Comparison of ENCODE assay signal across 11 cellular contexts in the genomic region with DNA sequence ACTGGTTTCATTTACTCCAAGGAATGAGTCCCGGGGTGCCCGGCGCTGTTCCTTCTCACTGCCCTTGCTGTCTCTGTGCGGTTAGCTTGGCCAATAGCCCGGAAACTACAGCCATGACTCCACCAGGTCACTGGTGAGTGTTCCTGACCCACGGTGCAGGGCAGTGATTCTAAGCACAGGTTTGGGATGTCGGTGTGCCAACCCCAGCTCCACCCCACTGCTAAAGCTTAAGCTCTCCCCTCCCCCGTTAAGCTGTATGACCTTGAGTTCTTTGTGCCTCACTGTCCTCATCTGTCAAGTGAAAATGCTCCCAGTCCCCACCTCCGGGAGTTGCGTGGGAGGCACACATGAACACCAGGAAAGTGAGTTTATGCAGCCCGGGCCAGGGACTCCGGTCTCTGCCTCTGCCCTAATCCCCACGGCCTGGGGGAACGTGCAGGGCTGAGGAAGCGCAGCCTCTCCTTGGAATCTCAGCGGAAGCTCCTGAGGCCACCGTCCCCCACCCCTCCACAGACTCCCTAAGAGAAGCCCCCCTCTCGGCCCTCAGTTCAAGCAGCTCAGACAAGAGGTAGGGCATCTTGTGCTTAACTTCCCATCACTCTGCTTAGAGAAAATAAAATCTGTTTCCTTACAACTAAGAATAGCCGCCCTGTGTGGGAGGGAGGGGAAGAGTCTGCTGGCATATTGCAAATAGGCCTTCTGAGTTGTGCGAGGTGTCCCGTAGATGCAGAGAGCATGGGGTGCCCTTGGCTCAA.
DNase-seq lines count a peak whose midpoint lies in the region; ATAC-seq, FAIRE-seq and TF ChIP-seq lines count a peak whose summit lies in the region.
"Had no signal": no experiment of that assay in that cellular context is flagged by ENCODE, and none has a peak within 500 bp of the region (broad histone marks: within the 10 kb centered on the region; RNA-seq: fewer than 3 reads in every experiment).

No MANE protein-coding gene starts in this region.

- 82% methylated on average over 21 of the region's 21 CpGs; no CpG with 5 or more reads in 1 of the 2 experiments for WGBS in H1 (ENCODE audit: extremely low coverage in 1 of 2, insufficient coverage in 1 of 2, insufficient read length in 1 of 2, insufficient replicate concordance in 2 of 2, low coverage in 1 of 2, low lambda C conversion rate in 2 of 2, missing lambda C conversion rate in 1 of 2), 2 experiments
- no CpG with 5 or more reads among the region's 21 CpGs for WGBS in mesendoderm (ENCODE audit: extremely low coverage, insufficient coverage, low lambda C conversion rate)

- H3K9ac ChIP-seq in H1 (replicated peaks in 1 of 4; ENCODE audit: extremely low read depth in 1 of 4, low read depth in 3 of 4, low read length in 3 of 4) (no peak overlapping the region), mesendoderm (ENCODE audit: low read length) (no peak overlapping the region)

- H4K20me1 ChIP-seq in H1 (replicated peaks in 1 of 2; ENCODE audit: control insufficient read depth in 1 of 2, insufficient read depth in 2 of 2, low read length in 2 of 2), result no peaks in the 10 kb centered on the region

- H3K18ac ChIP-seq in H1 (ENCODE audit: extremely low read depth, low read length) (no peak overlapping the region), mesendoderm (ENCODE audit: low read length) (no peak overlapping the region)

- peak; percentile 99 for DNase-seq in RCC 7860 (ENCODE audit: low spot score)
- DNase-seq in H1 (ENCODE audit: low read depth in 1 of 2, low spot score in 2 of 2), result no peak
- no peak for DNase-seq in mesendoderm
- peak; percentile 48 for DNase-seq in urothelium cell line (ENCODE audit: low spot score)
- DNase-seq in activated CD4-positive, alpha-beta T cell treated with anti-CD3 and anti-CD28 coated beads for 36 hours, result no peak
- DNase-seq in GM12891 (ENCODE audit: insufficient read length, low spot score), result no peak
- no peak for DNase-seq in stimulated activated naive B cell treated with anti-CD40 and anti-IgM and Interleukin-4, amounts not matched to agents 10 μg/mL and 1 μg/mL and 100 μg/mL, for 72 hours
- DNase-seq: activated CD8-positive, alpha-beta T cell treated with anti-CD3 and anti-CD28 coated beads for 36 hours; NCI-H69; SW 1271 had no signal

- CTCF ChIA-PET in H1 (lab: Charles Lee; ENCODE audit: partially characterized antibody), result interaction anchor here (1.3 to 3.4 kb wide), 4 partner anchors 14 to 335 kb away, joined by 3 to 13 read pairs (median 8); no protein-coding TSS in a partner anchor
- CTCF ChIA-PET in activated CD4-positive, alpha-beta T cell treated with anti-CD3 and anti-CD28 coated beads for 36 hours (lab: Charles Lee), result interaction anchor here (0.7 kb wide), 1 partner anchor 41 kb away, joined by 4 read pairs; no protein-coding TSS in a partner anchor

- H3K27me3 ChIP-seq in H1 (replicated peaks in 1 of 4; ENCODE audit: control insufficient read depth in 3 of 4, extremely low read depth in 1 of 4, insufficient read depth in 3 of 4, low read length in 3 of 4) (no peaks in the 10 kb centered on the region), mesendoderm (ENCODE audit: insufficient read depth, low read length, poor library complexity) (no peaks in the 10 kb centered on the region)

- H2AFZ ChIP-seq in H1 (ENCODE audit: low read length), result peak overlapping the region; percentile 86

- TF ChIP-seq EP300 in H1 (IDR thresholded peaks at IDR 0.05; ENCODE audit: borderline replicate concordance in 1 of 2, low read depth in 2 of 2, low read length in 2 of 2), result no peak

- H3K79me1 ChIP-seq in H1 (ENCODE audit: low read depth, low read length), result no peaks in the 10 kb centered on the region
- H3K79me1 ChIP-seq in mesendoderm (ENCODE audit: low read length), result no peaks in the 10 kb centered on the region

- H3K4me1 Mint-ChIP-seq in activated CD4-positive, alpha-beta T cell treated with anti-CD3 and anti-CD28 coated beads for 36 hours, result no peaks in the 10 kb centered on the region
- H3K4me1 Mint-ChIP-seq in stimulated activated naive B cell treated with anti-CD40 and anti-IgM and Interleukin-4, amounts not matched to agents 10 μg/mL and 1 μg/mL and 100 μg/mL, for 72 hours, result no peaks in the 10 kb centered on the region

- intact Hi-C loops in activated CD4-positive, alpha-beta T cell treated with anti-CD3 and anti-CD28 coated beads for 36 hours (cut with DNase I, micrococcal nuclease), result no loop called here

- peak overlapping the region; percentile 77; the same call in 1 of the 2 replicates for H2BK20ac ChIP-seq in H1 (ENCODE audit: low read length)

- no peaks in the 10 kb centered on the region for H3K23me2 ChIP-seq in H1 (ENCODE audit: low read depth, low read length)

- H3K23ac ChIP-seq in H1 (ENCODE audit: insufficient read length), result no peak overlapping the region
- H3K23ac ChIP-seq in mesendoderm (ENCODE audit: low read length), result no peak overlapping the region

- H3K56ac ChIP-seq in H1 (replicated peaks; ENCODE audit: insufficient read length, low read depth, low read length) (no peak overlapping the region), mesendoderm (ENCODE audit: low read length) (peak overlapping the region; percentile 46)

- FAIRE-seq in RCC 7860 (lab: Jason Lieb, UNC) (peak; percentile 99), H1 (lab: Jason Lieb, UNC) (no peak), urothelium cell line (lab: Jason Lieb, UNC) (no peak), GM12891 (lab: Jason Lieb, UNC) (no peak)

- no peaks in the 10 kb centered on the region for H3K79me2 ChIP-seq in H1 (ENCODE audit: control insufficient read depth in 1 of 2, insufficient read depth in 2 of 2, low read length in 2 of 2)
- H3K79me2 ChIP-seq in mesendoderm (ENCODE audit: control insufficient read depth, insufficient read depth, low read length), result no peaks in the 10 kb centered on the region

- H3K36me3 ChIP-seq in H1 (ENCODE audit: control insufficient read depth in 2 of 4, insufficient read depth in 4 of 4, low read length in 3 of 4) (no peaks in the 10 kb centered on the region), mesendoderm (ENCODE audit: control insufficient read depth, insufficient read depth, low read length) (no peaks in the 10 kb centered on the region)

- no peaks in the 10 kb centered on the region for H3K9me3 Mint-ChIP-seq in activated CD4-positive, alpha-beta T cell treated with anti-CD3 and anti-CD28 coated beads for 36 hours (ENCODE audit: low read depth)
- no peaks in the 10 kb centered on the region for H3K9me3 Mint-ChIP-seq in stimulated activated naive B cell treated with anti-CD40 and anti-IgM and Interleukin-4, amounts not matched to agents 10 μg/mL and 1 μg/mL and 100 μg/mL, for 72 hours
- H3K9me3 Mint-ChIP-seq: activated CD8-positive, alpha-beta T cell treated with anti-CD3 and anti-CD28 coated beads for 36 hours; activated naive CD4-positive, alpha-beta T cell treated with anti-CD3 and anti-CD28 coated beads, Interleukin-2, amount 50 U/mL, for 72 hours had no signal

- H3K9me3 ChIP-seq in H1 (ENCODE audit: insufficient read depth in 2 of 2, low read depth in 1 of 2, low read length in 1 of 2), result no peaks in the 10 kb centered on the region

- POLR2A ChIA-PET in H1 (lab: Charles Lee; ENCODE audit: partially characterized antibody), result interaction anchor here (0.7 to 1.2 kb wide), 3 partner anchors 12 to 106 kb away, joined by 3 read pairs; no protein-coding TSS in a partner anchor
- POLR2A ChIA-PET in activated CD4-positive, alpha-beta T cell treated with anti-CD3 and anti-CD28 coated beads for 36 hours (lab: Charles Lee), result no interaction called here

- H2BK12ac ChIP-seq in H1 (ENCODE audit: low read depth, low read length), result peak overlapping the region; percentile 4; the same call in 1 of the 2 replicates

- H3K27ac ChIP-seq in H1 (ENCODE audit: low read depth, low read length) (no peak overlapping the region), mesendoderm (ENCODE audit: low read depth, low read length) (no peak overlapping the region)

- H3K4me1 ChIP-seq in H1 (replicated peaks in 1 of 4; ENCODE audit: control insufficient read depth in 3 of 4, insufficient read depth in 4 of 4, low read length in 3 of 4) (peaks cover 0 to 10% (median 7%) of the 10 kb centered on the region in 4 experiments; a peak in 6 of 7 replicates), mesendoderm (ENCODE audit: control insufficient read depth, low read depth, low read length) (no peaks in the 10 kb centered on the region)

- H3K4ac ChIP-seq in H1 (replicated peaks; ENCODE audit: insufficient read length, low read depth, low read length) (peak overlapping the region; percentile 19), mesendoderm (ENCODE audit: low read depth, low read length) (no peak overlapping the region)

- TF ChIP-seq POLR2A in H1 (IDR thresholded peaks at IDR 0.05; ENCODE audit: control extremely low read depth in 1 of 2, low read depth in 2 of 2, low read length in 2 of 2) (no peak), GM12891 (IDR thresholded peaks at IDR 0.05; ENCODE audit: low read depth, low read length) (no peak)

- no peak overlapping the region for H3K4me3 ChIP-seq in H1 (ENCODE audit: extremely low read depth in 1 of 4, insufficient read depth in 2 of 4, low read depth in 3 of 4, low read length in 4 of 4)
- H3K4me3 ChIP-seq in mesendoderm (ENCODE audit: low read length), result no peak overlapping the region

- no peaks in the 10 kb centered on the region for H3K36me3 Mint-ChIP-seq in activated CD4-positive, alpha-beta T cell treated with anti-CD3 and anti-CD28 coated beads for 36 hours (ENCODE audit: low read depth)
- H3K36me3 Mint-ChIP-seq in stimulated activated naive B cell treated with anti-CD40 and anti-IgM and Interleukin-4, amounts not matched to agents 10 μg/mL and 1 μg/mL and 100 μg/mL, for 72 hours, result no peaks in the 10 kb centered on the region
- H3K36me3 Mint-ChIP-seq: activated naive CD4-positive, alpha-beta T cell treated with anti-CD3 and anti-CD28 coated beads, Interleukin-2, amount 50 U/mL, for 72 hours had no signal

- no peak overlapping the region; the same call in none of the 2 replicates for H4K8ac ChIP-seq in H1 (ENCODE audit: extremely low read depth, insufficient read depth, low read length)
- H4K8ac ChIP-seq in mesendoderm (ENCODE audit: low read depth, low read length), result no peak overlapping the region

- no peak for TF ChIP-seq CTCF in H1 (IDR thresholded peaks at IDR 0.05; ENCODE audit: control extremely low read depth in 1 of 3, insufficient read depth in 1 of 3, low read depth in 1 of 3, low read length in 3 of 3)

- H3K27ac Mint-ChIP-seq in activated CD4-positive, alpha-beta T cell treated with anti-CD3 and anti-CD28 coated beads for 36 hours, result no peak overlapping the region
- no peak overlapping the region for H3K27ac Mint-ChIP-seq in stimulated activated naive B cell treated with anti-CD40 and anti-IgM and Interleukin-4, amounts not matched to agents 10 μg/mL and 1 μg/mL and 100 μg/mL, for 72 hours
- H3K27ac Mint-ChIP-seq: activated CD8-positive, alpha-beta T cell treated with anti-CD3 and anti-CD28 coated beads for 36 hours; activated naive CD4-positive, alpha-beta T cell treated with anti-CD3 and anti-CD28 coated beads, Interleukin-2, amount 50 U/mL, for 72 hours had no signal

- H2BK5ac ChIP-seq in H1 (ENCODE audit: low read depth, low read length), result peak overlapping the region; percentile 74; the same call in 1 of the 2 replicates
- no peak overlapping the region for H2BK5ac ChIP-seq in mesendoderm (ENCODE audit: low read length)

- H4K5ac ChIP-seq in H1 (ENCODE audit: insufficient read length, low read depth, low read length) (no peak overlapping the region), mesendoderm (ENCODE audit: low read length) (no peak overlapping the region)

- H2BK120ac ChIP-seq in H1 (replicated peaks; ENCODE audit: low read depth, low read length) (no peak overlapping the region), mesendoderm (ENCODE audit: low read depth, low read length) (no peak overlapping the region)

- TF ChIP-seq RAD21 in H1 (IDR thresholded peaks at IDR 0.05 in 1 of 2, conservative IDR thresholded peaks at IDR 0.05 in 1 of 2; ENCODE audit: low read depth in 2 of 2, low read length in 2 of 2), result no peak

- H3K27me3 Mint-ChIP-seq in activated CD4-positive, alpha-beta T cell treated with anti-CD3 and anti-CD28 coated beads for 36 hours, result peaks cover 5% of the 10 kb centered on the region
- no peaks in the 10 kb centered on the region for H3K27me3 Mint-ChIP-seq in stimulated activated naive B cell treated with anti-CD40 and anti-IgM and Interleukin-4, amounts not matched to agents 10 μg/mL and 1 μg/mL and 100 μg/mL, for 72 hours
- H3K27me3 Mint-ChIP-seq: activated CD8-positive, alpha-beta T cell treated with anti-CD3 and anti-CD28 coated beads for 36 hours had no signal

- H3K4me2 ChIP-seq in H1 (ENCODE audit: insufficient read depth in 1 of 2, low read depth in 2 of 2, low read length in 2 of 2), result no peak overlapping the region
- no peak overlapping the region for H3K4me2 ChIP-seq in mesendoderm (ENCODE audit: low read length)

- H4K91ac ChIP-seq in H1 (replicated peaks; ENCODE audit: insufficient read length, low read length), result peak overlapping the region; percentile 56

- H3K4me3 Mint-ChIP-seq in activated CD4-positive, alpha-beta T cell treated with anti-CD3 and anti-CD28 coated beads for 36 hours, result no peak overlapping the region
- no peak overlapping the region for H3K4me3 Mint-ChIP-seq in stimulated activated naive B cell treated with anti-CD40 and anti-IgM and Interleukin-4, amounts not matched to agents 10 μg/mL and 1 μg/mL and 100 μg/mL, for 72 hours
- H3K4me3 Mint-ChIP-seq: activated CD8-positive, alpha-beta T cell treated with anti-CD3 and anti-CD28 coated beads for 36 hours had no signal

- H2BK15ac ChIP-seq in H1 (ENCODE audit: low read length), result 0 out of 2 replicates have a peak overlapping the region, but pooled peaks have one; percentile 16
- H2BK15ac ChIP-seq in mesendoderm (replicated peaks; ENCODE audit: low read depth), result no peak overlapping the region

- no peak overlapping the region for H3K14ac ChIP-seq in H1 (ENCODE audit: insufficient read length)

- H2AK5ac ChIP-seq in H1 (ENCODE audit: low read depth, low read length) (no peak overlapping the region), mesendoderm (ENCODE audit: low read length) (no peak overlapping the region)

- no peak for ATAC-seq in activated CD4-positive, alpha-beta T cell treated with anti-CD3 and anti-CD28 coated beads for 36 hours
- ATAC-seq in stimulated activated naive B cell treated with anti-CD40 and anti-IgM and Interleukin-4, amounts not matched to agents 10 μg/mL and 1 μg/mL and 100 μg/mL, for 72 hours (replicated peaks), result no peak
- ATAC-seq: activated CD8-positive, alpha-beta T cell treated with anti-CD3 and anti-CD28 coated beads for 36 hours; activated naive CD4-positive, alpha-beta T cell treated with anti-CD3 and anti-CD28 coated beads, Interleukin-2, amount 50 U/mL, for 72 hours had no signal

Comparison
In these comparisons a context has a peak if more than half of its experiments do, and no peak if none do; other contexts are left out.
1. DNase-seq: peak in RCC 7860 (single experiment) and urothelium cell line (single experiment); none in H1 (0 of 2), mesendoderm (single experiment), activated CD4-positive, alpha-beta T cell treated with anti-CD3 and anti-CD28 coated beads for 36 hours (single experiment), GM12891 (single experiment) and stimulated activated naive B cell treated with anti-CD40 and anti-IgM and Interleukin-4, amounts not matched to agents 10 μg/mL and 1 μg/mL and 100 μg/mL, for 72 hours (single experiment).